Comparison of ENCODE assay signal across 8 cellular contexts in genomic region chr6:392441-393390, GRCh38. TPM values are rescaled to one million over a fixed set of nuclear protein-coding genes. Genes with fewer than 3 reads are reported as not detected.
DNase-seq lines count a peak whose midpoint lies in the region; ATAC-seq and TF ChIP-seq lines count a peak whose summit lies in the region.

No MANE protein-coding gene starts in this region.

- no peak overlapping the region for H2BK12ac ChIP-seq in trophoblast cell (ENCODE audit: low read length)

- in situ Hi-C loops in GM13977 (cut with MboI; ENCODE audit: low pct_unique_long_range_greater_than_20kb, low sequenced_read_pairs, unreplicated experiment): no loop called here

- peak overlapping the region; percentile 97 for H3K4me3 ChIP-seq in GM06990 (replicated peaks; ENCODE audit: low read depth, low read length)
- peak overlapping the region; percentile 1 for H3K4me3 ChIP-seq in fibroblast of mammary gland (ENCODE audit: control insufficient read depth, low read depth, low read length)
- peak overlapping the region; percentile 52 for H3K4me3 ChIP-seq in trophoblast cell (ENCODE audit: low read depth, low read length)

- no peak overlapping the region for H3K9ac ChIP-seq in trophoblast cell (ENCODE audit: low read length)

- WGBS in trophoblast cell (ENCODE audit: extremely low coverage, insufficient coverage, insufficient read length): no CpG with 5 or more reads among the region's 108 CpGs

- no peak overlapping the region for H3K27ac ChIP-seq in trophoblast cell (ENCODE audit: low read depth, low read length)

- peaks cover 41% of the 10 kb centered on the region for H3K36me3 ChIP-seq in GM06990 (ENCODE audit: control insufficient read depth, insufficient read depth, low read length)
- no peaks in the 10 kb centered on the region for H3K36me3 ChIP-seq in trophoblast cell (ENCODE audit: control insufficient read depth in 1 of 2, insufficient read depth in 2 of 2, low read length in 2 of 2)

- H3K4me1 ChIP-seq in trophoblast cell (ENCODE audit: control insufficient read depth in 1 of 2, insufficient read depth in 2 of 2, low read length in 2 of 2): peaks cover 34 to 37% of the 10 kb centered on the region in 2 experiments

- no peaks in the 10 kb centered on the region for H3K79me2 ChIP-seq in trophoblast cell (ENCODE audit: control insufficient read depth, insufficient read depth, low read length, poor library complexity)

- H3K27me3 Mint-ChIP-seq in T-helper 17 cell: peaks cover 20% of the 10 kb centered on the region

- TF ChIP-seq CTCF in GM06990 (IDR thresholded peaks at IDR 0.05; ENCODE audit: insufficient read depth, low read length, poor library complexity, severe bottlenecking): no peak
- no peak for TF ChIP-seq CTCF in fibroblast of mammary gland (conservative IDR thresholded peaks at IDR 0.05; ENCODE audit: control insufficient read depth, insufficient read depth, low read depth, low read length)
- TF ChIP-seq CTCF in GM13977 (IDR thresholded peaks at IDR 0.05; ENCODE audit: extremely low read depth, insufficient read depth, missing control alignments): no peak

- H3K4me3 Mint-ChIP-seq in T-helper 17 cell: peak overlapping the region; percentile 93

- H2BK5ac ChIP-seq in trophoblast cell (ENCODE audit: low read depth, low read length, poor library complexity): no peak overlapping the region

- peaks cover 34% of the 10 kb centered on the region for H3K4me1 Mint-ChIP-seq in T-helper 17 cell

- H2AK5ac ChIP-seq in trophoblast cell (ENCODE audit: low read length): no peak overlapping the region

- H4K8ac ChIP-seq in trophoblast cell (ENCODE audit: low read depth, low read length): no peak overlapping the region

- no peak overlapping the region for H4K91ac ChIP-seq in trophoblast cell (ENCODE audit: low read depth, low read length)

- no peak overlapping the region for H3K18ac ChIP-seq in trophoblast cell (ENCODE audit: low read length)

- H3K4me2 ChIP-seq in trophoblast cell (ENCODE audit: low read length): peak overlapping the region; percentile 61

- no peak overlapping the region for H3K4ac ChIP-seq in trophoblast cell (ENCODE audit: low read depth, low read length)

- no peak overlapping the region for H3K23ac ChIP-seq in trophoblast cell (ENCODE audit: low read length)

- peak overlapping the region; percentile 19 for H3K27ac Mint-ChIP-seq in T-helper 17 cell

- DNase-seq in GM06990 (ENCODE audit: extremely low read depth, insufficient read length): peak; percentile 64
- DNase-seq in T-helper 17 cell: no peak
- DNase-seq in fibroblast of mammary gland (ENCODE audit: low read depth): peak; percentile 8
- no peak for DNase-seq in trophoblast cell
- DNase-seq in GM13977 (ENCODE audit: low spot score): no peak
- DNase-seq in NCI-H1930 (lab: John Stamatoyannopoulos, UW): no peak
- DNase-seq in NCI-H774 (lab: John Stamatoyannopoulos, UW): no peak

- peaks cover 5% of the 10 kb centered on the region for H3K36me3 Mint-ChIP-seq in T-helper 17 cell (ENCODE audit: low read depth)

- no peak overlapping the region for H3K14ac ChIP-seq in trophoblast cell (ENCODE audit: low read length)

- ATAC-seq in T-helper 17 cell (peak; percentile 29), HG02885 (IDR thresholded peaks at IDR 0.05; ENCODE audit: poor library complexity, unreplicated experiment) (no peak)

- no peak overlapping the region for H4K12ac ChIP-seq in trophoblast cell (ENCODE audit: low read depth, low read length)

- H3K79me1 ChIP-seq in trophoblast cell (ENCODE audit: low read length): peaks cover 2% of the 10 kb centered on the region

- H3K27me3 ChIP-seq in GM06990 (replicated peaks; ENCODE audit: control insufficient read depth, insufficient read depth, low read length): no peaks in the 10 kb centered on the region
- peaks cover 41% of the 10 kb centered on the region for H3K27me3 ChIP-seq in trophoblast cell (ENCODE audit: insufficient read depth, low read length)

- no peak overlapping the region for H2BK120ac ChIP-seq in trophoblast cell (ENCODE audit: insufficient read depth, low read length, poor library complexity)

- H2AFZ ChIP-seq in trophoblast cell (ENCODE audit: insufficient read depth, low read length, poor library complexity): peak overlapping the region; percentile 33

- peaks cover 6% of the 10 kb centered on the region for H3K9me3 ChIP-seq in T-helper 17 cell (ENCODE audit: control insufficient read depth, low read length, poor library complexity, severe bottlenecking)
- peaks cover 4% of the 10 kb centered on the region for H3K9me3 ChIP-seq in trophoblast cell (ENCODE audit: insufficient read depth, low read depth, low read length)

RNA-seq across cellular contexts. Expression of gene IRF4, which starts 1.2 kb away (rescaled TPM):
- total RNA-seq in T-helper 17 cell: 10 to 100 TPM; 16.6 to 32.8 TPM
- 0.44 and 0.53 TPM in 2 replicates for polyA plus RNA-seq in trophoblast cell (2013)

Comparison
In these comparisons a context has a peak if more than half of its experiments do, and no peak if none do; other contexts are left out.
1. DNase-seq: peak in GM06990 (single experiment) and fibroblast of mammary gland (single experiment); none in T-helper 17 cell (0 of 3), trophoblast cell (0 of 2), GM13977 (single experiment), NCI-H1930 (0 of 2) and NCI-H774 (single experiment).
2. H3K4me3 ChIP-seq: peak in every context shown above with its lines; median percentile 97 in GM06990; 52 in trophoblast cell; 1 in fibroblast of mammary gland.